Comparison of ENCODE assay signal across 9 cellular contexts in the genomic region with DNA sequence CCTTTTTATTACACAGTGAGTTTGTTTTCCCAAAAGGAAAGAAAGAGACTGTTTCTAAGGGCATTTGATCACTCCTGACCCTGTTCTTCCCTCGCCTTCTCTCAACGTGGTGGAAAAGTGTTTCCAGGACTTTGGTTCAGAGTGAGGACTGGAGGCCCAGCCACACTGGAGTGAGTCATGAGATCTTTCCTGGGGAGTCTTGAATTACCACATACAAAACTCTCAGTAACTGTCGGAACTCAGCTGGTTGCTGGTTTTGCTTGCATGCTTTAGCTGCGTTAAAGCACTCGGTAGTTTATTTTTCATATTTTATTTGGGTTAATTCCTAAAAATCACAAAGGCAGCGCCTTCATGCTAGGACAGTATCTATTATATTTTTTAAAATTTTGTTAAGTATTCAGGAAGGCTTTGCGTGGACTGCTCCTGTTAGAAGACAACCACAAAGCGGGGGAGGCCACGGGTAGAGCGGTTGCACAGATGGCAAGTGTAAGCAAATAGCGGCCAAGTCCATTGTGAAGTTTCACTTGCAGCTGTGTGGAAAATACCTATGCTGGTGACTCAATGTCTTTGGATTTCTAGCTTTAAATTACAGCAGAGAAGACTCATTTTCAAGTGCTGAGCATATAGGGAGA.
DNase-seq lines count a peak whose midpoint lies in the region; ATAC-seq and TF ChIP-seq lines count a peak whose summit lies in the region.
"Had no signal": no experiment of that assay in that cellular context is flagged by ENCODE, and none has a peak within 500 bp of the region (broad histone marks: within the 10 kb centered on the region; RNA-seq: fewer than 3 reads in every experiment).

No MANE protein-coding gene starts in this region.

- H3K36me3 Mint-ChIP-seq in stimulated activated naive B cell treated with anti-CD40 and anti-IgM and Interleukin-4, amounts not matched to agents 10 μg/mL and 1 μg/mL and 100 μg/mL, for 72 hours, result peaks cover 9 to 23% of the 10 kb centered on the region in 2 donors
- H3K36me3 Mint-ChIP-seq in GM23338 (ENCODE audit: low read depth) (no peaks in the 10 kb centered on the region), Calu3 (ENCODE audit: insufficient read depth, unreplicated experiment) (no peaks in the 10 kb centered on the region)

- H3K36me3 ChIP-seq in cardiac muscle cell (no peaks in the 10 kb centered on the region), GM23338 (ENCODE audit: insufficient read depth) (no peaks in the 10 kb centered on the region)

- peak; percentile 45 for ATAC-seq in GM18868 (IDR thresholded peaks at IDR 0.05; ENCODE audit: unreplicated experiment)
- peak; percentile 56 to 71 for ATAC-seq in stimulated activated naive B cell treated with anti-CD40 and anti-IgM and Interleukin-4, amounts not matched to agents 10 μg/mL and 1 μg/mL and 100 μg/mL, for 72 hours (replicated peaks)
- ATAC-seq in GM23338, result no peak

- peaks cover 43 to 71% of the 10 kb centered on the region in 2 donors for H3K4me1 Mint-ChIP-seq in stimulated activated naive B cell treated with anti-CD40 and anti-IgM and Interleukin-4, amounts not matched to agents 10 μg/mL and 1 μg/mL and 100 μg/mL, for 72 hours
- H3K4me1 Mint-ChIP-seq in GM23338 (peaks cover 38% of the 10 kb centered on the region), Calu3 (ENCODE audit: low read depth, unreplicated experiment) (no peaks in the 10 kb centered on the region)

- no peak for TF ChIP-seq CTCF in cardiac muscle cell (IDR thresholded peaks at IDR 0.05; ENCODE audit: low read depth, low read length)
- TF ChIP-seq CTCF in GM23338 (conservative IDR thresholded peaks at IDR 0.05; ENCODE audit: low read depth in 2 of 2), result no peak
- no peak for TF ChIP-seq CTCF in Calu3 (IDR thresholded peaks at IDR 0.05; ENCODE audit: unreplicated experiment)

- no TSS peak for BruUV-seq in Calu3 (replicated peaks; lab: Mats Ljungman, UMichigan)

- no peak overlapping the region for H3K4me3 ChIP-seq in cardiac muscle cell
- H3K4me3 ChIP-seq in GM23338, result no peak overlapping the region

- H3K9me3 ChIP-seq in cardiac muscle cell (ENCODE audit: low read depth), result no peaks in the 10 kb centered on the region

- H3K27ac Mint-ChIP-seq in stimulated activated naive B cell treated with anti-CD40 and anti-IgM and Interleukin-4, amounts not matched to agents 10 μg/mL and 1 μg/mL and 100 μg/mL, for 72 hours, result peak overlapping the region; percentile 32
- no peak overlapping the region for H3K27ac Mint-ChIP-seq in GM23338
- no peak overlapping the region for H3K27ac Mint-ChIP-seq in Calu3 (ENCODE audit: unreplicated experiment)
- H3K27ac Mint-ChIP-seq: activated naive CD4-positive, alpha-beta T cell treated with anti-CD3 and anti-CD28 coated beads, Interleukin-2, amount 50 U/mL, for 72 hours had no signal

- DNase-seq in SIG-M5 treated with dmso at 0.1 percent for 504 hours (lab: John Stamatoyannopoulos, UW; ENCODE audit: unreplicated experiment) (peak; percentile 89), cardiac muscle cell (ENCODE audit: low read depth in 1 of 2, low spot score in 1 of 2) (peak in 1 of 2 donors; percentile 91), midbrain (lab: John Stamatoyannopoulos, UW) (no peak), GM23338 (ENCODE audit: low spot score) (no peak), Calu3 (no peak)
- peak; percentile 11 for DNase-seq in stimulated activated naive B cell treated with anti-CD40 and anti-IgM and Interleukin-4, amounts not matched to agents 10 μg/mL and 1 μg/mL and 100 μg/mL, for 72 hours
- DNase-seq in activated effector memory CD4-positive, alpha-beta T cell treated with anti-CD3 and anti-CD28 coated beads, Interleukin-2, amount 50 U/mL, for 16 hours, result no peak

- CTCF ChIA-PET in Calu3 (lab: Charles Lee), result no interaction called here

- H3K4me1 ChIP-seq in cardiac muscle cell (ENCODE audit: low read depth) (peaks cover 38% of the 10 kb centered on the region), GM23338 (ENCODE audit: insufficient read depth) (peaks cover 20% of the 10 kb centered on the region)

- H3K4me3 Mint-ChIP-seq in stimulated activated naive B cell treated with anti-CD40 and anti-IgM and Interleukin-4, amounts not matched to agents 10 μg/mL and 1 μg/mL and 100 μg/mL, for 72 hours, result peak overlapping the region in 1 of 2 donors; percentile 58
- H3K4me3 Mint-ChIP-seq in GM23338, result no peak overlapping the region
- no peak overlapping the region for H3K4me3 Mint-ChIP-seq in Calu3 (ENCODE audit: low read depth, unreplicated experiment)

- intact Hi-C loops in Calu3 (cut with micrococcal nuclease; ENCODE audit: unreplicated experiment), result no loop called here

- no peaks in the 10 kb centered on the region for H3F3A ChIP-seq in GM23338 (replicated peaks; ENCODE audit: low read depth)

- no peak overlapping the region; the same call in 1 of the 2 replicates for H3K4me2 ChIP-seq in GM23338

- H2AFZ ChIP-seq in GM23338, result no peak overlapping the region

- no peaks in the 10 kb centered on the region for H3K79me2 ChIP-seq in GM23338 (replicated peaks; ENCODE audit: insufficient read depth)

- H3K9me3 Mint-ChIP-seq in stimulated activated naive B cell treated with anti-CD40 and anti-IgM and Interleukin-4, amounts not matched to agents 10 μg/mL and 1 μg/mL and 100 μg/mL, for 72 hours, result no peaks in the 10 kb centered on the region
- H3K9me3 Mint-ChIP-seq in GM23338, result no peaks in the 10 kb centered on the region
- H3K9me3 Mint-ChIP-seq in Calu3 (ENCODE audit: low read depth, unreplicated experiment), result no peaks in the 10 kb centered on the region
- H3K9me3 Mint-ChIP-seq: activated naive CD4-positive, alpha-beta T cell treated with anti-CD3 and anti-CD28 coated beads, Interleukin-2, amount 50 U/mL, for 72 hours had no signal

- H3K27ac ChIP-seq in cardiac muscle cell (peak overlapping the region; percentile 92), GM23338 (ENCODE audit: low read depth) (no peak overlapping the region)

- H4K20me1 ChIP-seq in GM23338 (replicated peaks; ENCODE audit: insufficient read depth), result no peaks in the 10 kb centered on the region; the same call in 1 of the 2 replicates

- H3K27me3 ChIP-seq in cardiac muscle cell (no peaks in the 10 kb centered on the region), GM23338 (ENCODE audit: insufficient read depth) (no peaks in the 10 kb centered on the region)

- H3K9me2 ChIP-seq in GM23338 (ENCODE audit: insufficient read depth), result no peaks in the 10 kb centered on the region

- H3K27me3 Mint-ChIP-seq in stimulated activated naive B cell treated with anti-CD40 and anti-IgM and Interleukin-4, amounts not matched to agents 10 μg/mL and 1 μg/mL and 100 μg/mL, for 72 hours, result no peaks in the 10 kb centered on the region
- H3K27me3 Mint-ChIP-seq in GM23338 (ENCODE audit: insufficient read depth, low read depth, poor library complexity), result no peaks in the 10 kb centered on the region
- no peaks in the 10 kb centered on the region for H3K27me3 Mint-ChIP-seq in Calu3 (ENCODE audit: unreplicated experiment)

Comparison
In these comparisons a context has a peak if more than half of its experiments do, and no peak if none do; other contexts are left out.
1. DNase-seq: peak in SIG-M5 treated with dmso at 0.1 percent for 504 hours (single experiment) and stimulated activated naive B cell treated with anti-CD40 and anti-IgM and Interleukin-4, amounts not matched to agents 10 μg/mL and 1 μg/mL and 100 μg/mL, for 72 hours (single experiment); none in activated effector memory CD4-positive, alpha-beta T cell treated with anti-CD3 and anti-CD28 coated beads, Interleukin-2, amount 50 U/mL, for 16 hours (single experiment), midbrain (single experiment), GM23338 (single experiment) and Calu3 (single experiment).